Comparison of ENCODE assay signal across 24 cellular contexts in genomic region chrX:153409414-153410101, GRCh38. TPM values are rescaled to one million over a fixed set of nuclear protein-coding genes. Genes with fewer than 3 reads are reported as not detected.
A peak's percentile ranks its signal among the peaks of the same experiment; 100 is the strongest.
DNase-seq lines count a peak whose midpoint lies in the region; ATAC-seq and TF ChIP-seq lines count a peak whose summit lies in the region.
"Had no signal": no experiment of that assay in that cellular context is flagged by ENCODE, and none has a peak within 500 bp of the region (broad histone marks: within the 10 kb centered on the region; RNA-seq: fewer than 3 reads in every experiment).

No MANE protein-coding gene starts in this region.

- no peaks in the 10 kb centered on the region for H3K36me3 Mint-ChIP-seq in chondrocyte (ENCODE audit: low read depth)
- H3K36me3 Mint-ChIP-seq: CD14-positive monocyte; CD8-positive, alpha-beta memory T cell had no signal

- peaks cover 3% of the 10 kb centered on the region for H3K4me1 Mint-ChIP-seq in chondrocyte (ENCODE audit: low read depth)

- ATAC-seq in left lobe of liver (peak; percentile 64), right lobe of liver (peak; percentile 43 to 72 (median 54)), GM19023 (IDR thresholded peaks at IDR 0.05; ENCODE audit: unreplicated experiment) (no peak)
- ATAC-seq in activated CD4-positive, CD25-positive, alpha-beta regulatory T cell treated with anti-CD3 and anti-CD28 coated beads, Interleukin-2, amount 50 U/mL, for 24 hours: no peak
- ATAC-seq: A549, GM12878 had no signal

- DNase-seq in chondrocyte (ENCODE audit: low spot score): peak; percentile 77
- peak; percentile 55 for DNase-seq in left lobe of liver (ENCODE audit: low spot score)
- peak in 1 of 3 donors; percentile 51 for DNase-seq in right lobe of liver
- peak; percentile 70 for DNase-seq in spleen
- no peak for DNase-seq in A172 (ENCODE audit: low spot score)
- DNase-seq: ACHN; AML-193; BE2C; CD4-positive, alpha-beta T cell; CD8-positive, alpha-beta memory T cell; DMS 273 treated with DMSO at 0.1 percent for 48 hours; DMS79; EL; GDM1; GM23248; H7; HCEC 1CT had no signal

- H3K27me3 ChIP-seq in right lobe of liver: no peaks in the 10 kb centered on the region
- no peaks in the 10 kb centered on the region for H3K27me3 ChIP-seq in spleen (replicated peaks in 1 of 7)

- no peaks in the 10 kb centered on the region for H3K36me3 ChIP-seq in right lobe of liver
- H3K36me3 ChIP-seq in spleen: no peaks in the 10 kb centered on the region
- H3K36me3 ChIP-seq: BE2C; BLaER1 treated with 17β-estradiol and CSF1 and Interleukin-3, amounts not matched to agents 10 nM and 100 nM had no signal

- no peaks in the 10 kb centered on the region for H3K9me3 ChIP-seq in right lobe of liver
- no peaks in the 10 kb centered on the region for H3K9me3 ChIP-seq in spleen
- H3K9me3 ChIP-seq: A549, BE2C had no signal

- TF ChIP-seq CTCF in chondrocyte (IDR thresholded peaks at IDR 0.05) (no peak), right lobe of liver (IDR thresholded peaks at IDR 0.05) (no peak), spleen (IDR thresholded peaks at IDR 0.05 in 8 of 11, conservative IDR thresholded peaks at IDR 0.05 in 3 of 11) (no peak)

- no peak overlapping the region for H3K27ac Mint-ChIP-seq in chondrocyte (ENCODE audit: unreplicated experiment)
- H3K27ac Mint-ChIP-seq: CD14-positive monocyte; CD4-positive, alpha-beta T cell had no signal

- intact Hi-C loops in right lobe of liver (cut with DNase I) (no loop called here), spleen (cut with DNase I; ENCODE audit: low total_unique reads) (no loop called here)

- peaks cover 9% of the 10 kb centered on the region for H3K27me3 Mint-ChIP-seq in chondrocyte (ENCODE audit: low read depth)

- H3K4me3 ChIP-seq in right lobe of liver (no peak overlapping the region), spleen (no peak overlapping the region)
- H3K4me3 ChIP-seq: A549; BLaER1 treated with 17β-estradiol and CSF1 and Interleukin-3, amounts not matched to agents 10 nM and 100 nM; GM12878; GM23248 had no signal

- peaks cover 2% of the 10 kb centered on the region for H3K9me3 Mint-ChIP-seq in chondrocyte (ENCODE audit: low read depth)
- H3K9me3 Mint-ChIP-seq: CD4-positive, alpha-beta T cell; CD8-positive, alpha-beta memory T cell had no signal

- 40% methylated on average over 1 of the region's 30 CpGs for WGBS in right lobe of liver (ENCODE audit: insufficient coverage, low coverage, low lambda C conversion rate, missing lambda C conversion rate)
- WGBS in spleen, 5 donors: 84 to 93% (median 84%) methylated on average over 20 to 30 of the region's 30 CpGs

- no peak overlapping the region for H3K27ac ChIP-seq in right lobe of liver
- no peak overlapping the region for H3K27ac ChIP-seq in spleen
- H3K27ac ChIP-seq: A549; BLaER1 treated with 17β-estradiol and CSF1 and Interleukin-3, amounts not matched to agents 10 nM and 100 nM; GM23248 had no signal

- TF ChIP-seq POLR2A in right lobe of liver (IDR thresholded peaks at IDR 0.05) (no peak), spleen (IDR thresholded peaks at IDR 0.05) (no peak)

- no peak overlapping the region for H3K4me3 Mint-ChIP-seq in chondrocyte (ENCODE audit: unreplicated experiment)
- H3K4me3 Mint-ChIP-seq: CD14-positive monocyte; CD4-positive, alpha-beta T cell; CD8-positive, alpha-beta memory T cell had no signal

- H3K4me1 ChIP-seq in right lobe of liver: peaks cover 0 to 7% (median 0%) of the 10 kb centered on the region in 4 donors
- H3K4me1 ChIP-seq in spleen: peaks cover 0 to 26% (median 14%) of the 10 kb centered on the region in 6 donors
- H3K4me1 ChIP-seq: A549, BE2C had no signal

RNA-seq across cellular contexts. Expression of gene ZFP92, which starts 1.7 kb away (rescaled TPM):
- total RNA-seq in chondrocyte: 0.10 to 1.6 TPM (median 1.5 TPM) in 3 replicates
- total RNA-seq in left lobe of liver: 0.45 TPM
- total RNA-seq in right lobe of liver: 1 to 10 TPM in 1 of 6 experiments, under 1 TPM in 5; 0.31 to 1.4 (median 0.41) TPM
- 1 to 10 TPM; 1.5 to 3.4 (median 2.4) TPM for total RNA-seq in spleen
- polyA plus RNA-seq in spleen: under 1 TPM; 0.26 to 0.83 (median 0.50) TPM
- 1.9 and 2.0 TPM in 2 replicates for total RNA-seq in A172 (2014; rRNA removed; shearing (Covaris generic))
- total RNA-seq: H7 had no signal
- polyA plus RNA-seq: GM23248 had no signal

RNA-seq across cellular contexts. Expression of gene PNMA6E, which starts 8.4 kb away (rescaled TPM):
- total RNA-seq in chondrocyte (not detected in 3 replicates), left lobe of liver (not detected), right lobe of liver (not detected), spleen (not detected)
- not detected for polyA plus RNA-seq in spleen
- not detected in 2 replicates for total RNA-seq in A172 (2014; rRNA removed; shearing (Covaris generic))
- total RNA-seq: CD4-positive, alpha-beta T cell; CD8-positive, alpha-beta memory T cell; GM12878; GM23248; H1; H7 had no signal
- polyA plus RNA-seq: A549; CD14-positive monocyte; CD8-positive, alpha-beta memory T cell; GM12878; GM23248; H1 had no signal

RNA-seq across cellular contexts. Expression of gene TREX2, which starts 36.3 kb away (rescaled TPM):
- 0.80 to 1.6 TPM (median 1.6 TPM) in 3 replicates for total RNA-seq in chondrocyte
- 0.23 TPM for total RNA-seq in left lobe of liver
- total RNA-seq in right lobe of liver: under 1 TPM in 4 of 6 experiments, not detected in 2; 0.18 to 0.46 (median 0.23) TPM
- 1 to 10 TPM; 1.2 to 6.4 (median 3.7) TPM for total RNA-seq in spleen
- 1 to 10 TPM; 1.1 to 1.8 (median 1.3) TPM for polyA plus RNA-seq in spleen
- total RNA-seq in A172 (2014; rRNA removed; shearing (Covaris generic)): 0.62 and 9.5 TPM in 2 replicates
- polyA plus RNA-seq: CD14-positive monocyte had no signal

Comparison
In these comparisons a context has a peak if more than half of its experiments do, and no peak if none do; other contexts are left out.
1. ATAC-seq: peak in left lobe of liver (single experiment) and right lobe of liver (4 of 4); none in GM19023 (single experiment) and activated CD4-positive, CD25-positive, alpha-beta regulatory T cell treated with anti-CD3 and anti-CD28 coated beads, Interleukin-2, amount 50 U/mL, for 24 hours (0 of 2).